Comparison of ENCODE assay signal across 1 cellular context in genomic region chr2:73956211-73956865, GRCh38.
TF ChIP-seq lines count a peak whose summit lies in the region.

No MANE protein-coding gene starts in this region.

TF ChIP-seq in GM23338, 12 proteins besides CTCF, POLR2A, EP300 and RAD21:
- no peak for TF ChIP-seq ZNF462 (CRISPR knock-in tag; IDR thresholded peaks at IDR 0.05)
- TF ChIP-seq ZNF331 (CRISPR knock-in tag; IDR thresholded peaks at IDR 0.05; ENCODE audit: low read depth) = no peak
- no peak for TF ChIP-seq JUNB (IDR thresholded peaks at IDR 0.05; ENCODE audit: unreplicated experiment)
